Comparison of ENCODE assay signal across 16 cellular contexts in genomic region chr2:172229125-172229524, GRCh38.
"Had no signal": no experiment of that assay in that cellular context is flagged by ENCODE, and none has a peak within 500 bp of the region (broad histone marks: within the 10 kb centered on the region; RNA-seq: fewer than 3 reads in every experiment).

No MANE protein-coding gene starts in this region.

- ATAC-seq: natural killer cell treated with Interleukin-12 subunit alpha and Interleukin-12 subunit beta and Interleukin-15 and Interleukin-18, amount 100 ng/mL, for 72 hours had no signal

- H3K27ac ChIP-seq: adrenal gland, coronary artery, SK-N-MC, testis had no signal

- H3K4me3 ChIP-seq: adrenal gland, coronary artery, SK-N-MC, testis had no signal

- H3K27me3 ChIP-seq: adrenal gland, testis had no signal

- H3K27ac Mint-ChIP-seq: activated CD4-positive, alpha-beta memory T cell treated with anti-CD3 and anti-CD28 coated beads, Interleukin-2, amount 10 ng/mL, durations not matched to agents 7 days and 5 days; activated T-cell treated with anti-CD3 and anti-CD28 coated beads, Interleukin-2, amount 50 U/mL, for 24 hours; progenitor cell of endocrine pancreas; stimulated activated naive CD8-positive, alpha-beta T cell treated with anti-CD3 and anti-CD28 coated beads, Interleukin-15, Interleukin-2, amounts not matched to agents 100 ng/mL and 50 ng/mL, for 24 hours had no signal

- H3K36me3 Mint-ChIP-seq: natural killer cell treated with Interleukin-12 subunit alpha and Interleukin-12 subunit beta and Interleukin-15 and Interleukin-18, amount 100 ng/mL, for 72 hours had no signal

- H3K4me3 Mint-ChIP-seq: activated CD4-positive, alpha-beta memory T cell treated with anti-CD3 and anti-CD28 coated beads, Interleukin-2, amount 10 ng/mL, durations not matched to agents 7 days and 5 days; activated T-cell treated with anti-CD3 and anti-CD28 coated beads, Interleukin-2, amount 50 U/mL, for 24 hours; natural killer cell treated with Interleukin-12 subunit alpha and Interleukin-12 subunit beta and Interleukin-15 and Interleukin-18, amount 100 ng/mL, for 72 hours; stimulated activated naive CD8-positive, alpha-beta T cell treated with anti-CD3 and anti-CD28 coated beads, Interleukin-15, Interleukin-2, amounts not matched to agents 100 ng/mL and 50 ng/mL, for 24 hours had no signal

- DNase-seq: activated CD4-positive, alpha-beta memory T cell treated with anti-CD3 and anti-CD28 coated beads, Interleukin-2, amount 10 ng/mL, durations not matched to agents 7 days and 5 days; activated effector memory CD4-positive, alpha-beta T cell treated with Interleukin-2 at 50 U/mL for 16 hours; activated naive CD4-positive, alpha-beta T cell treated with anti-CD3 and anti-CD28 coated beads, Interleukin-2, amount 50 U/mL, for 16 hours; activated T-cell treated with anti-CD3 and anti-CD28 coated beads, Interleukin-2, amount 50 U/mL, for 24 hours; adrenal gland; central memory CD4-positive, alpha-beta T cell; foreskin melanocyte; head of caudate nucleus; occipital lobe; T-helper 1 cell; testis had no signal

- H3K36me3 ChIP-seq: adrenal gland had no signal

- H3K9me3 Mint-ChIP-seq: activated CD4-positive, alpha-beta memory T cell treated with anti-CD3 and anti-CD28 coated beads, Interleukin-2, amount 10 ng/mL, durations not matched to agents 7 days and 5 days; activated T-cell treated with anti-CD3 and anti-CD28 coated beads, Interleukin-2, amount 50 U/mL, for 24 hours; natural killer cell treated with Interleukin-12 subunit alpha and Interleukin-12 subunit beta and Interleukin-15 and Interleukin-18, amount 100 ng/mL, for 72 hours; stimulated activated naive CD8-positive, alpha-beta T cell treated with anti-CD3 and anti-CD28 coated beads, Interleukin-15, Interleukin-2, amounts not matched to agents 100 ng/mL and 50 ng/mL, for 24 hours had no signal

- H3K9me3 ChIP-seq: adrenal gland, testis had no signal

- H3K4me1 ChIP-seq: testis had no signal
